Comparison of ENCODE assay signal across 8 cellular contexts in genomic region chr16:30874821-30875717, GRCh38. TPM values are rescaled to one million over a fixed set of nuclear protein-coding genes. Genes with fewer than 3 reads are reported as not detected.
A peak's percentile ranks its signal among the peaks of the same experiment; 100 is the strongest.
DNase-seq lines count a peak whose midpoint lies in the region; TF ChIP-seq lines count a peak whose summit lies in the region.

No MANE protein-coding gene starts in this region.

- H3K4me3 ChIP-seq in LNCaP clone FGC (ENCODE audit: low read depth, low read length) (peak overlapping the region; percentile 86), foreskin fibroblast (ENCODE audit: low read depth in 1 of 2, low read length in 2 of 2) (peak overlapping the region; percentile 87 to 89), stomach (peak overlapping the region; percentile 81 to 95 (median 92))

- DNase-seq in ELF-1 (ENCODE audit: low read depth, low spot score), result peak; percentile 95
- DNase-seq in GOT3 (lab: John Stamatoyannopoulos, UW), result peak; percentile 55
- peak; percentile 64 for DNase-seq in LNCaP clone FGC (ENCODE audit: low read depth)
- peak; percentile 89 for DNase-seq in activated gamma-delta T cell treated with Interleukin-2 at 50 U/mL for 16 hours
- DNase-seq in foreskin fibroblast, result peak; percentile 90 to 97
- DNase-seq in neural crest cell (ENCODE audit: low read depth, low spot score), result peak; percentile 88
- DNase-seq in stomach, result peak; percentile 93

- TF ChIP-seq CTCF in LNCaP clone FGC (IDR thresholded peaks at IDR 0.05; ENCODE audit: control insufficient read depth, extremely low read depth, insufficient read depth), result 0 out of 2 replicates have a peak, but pooled peaks have one; percentile 9
- TF ChIP-seq CTCF in foreskin fibroblast (IDR thresholded peaks at IDR 0.05; ENCODE audit: low read depth, low read length), result no peak
- no peak for TF ChIP-seq CTCF in neural crest cell (conservative IDR thresholded peaks at IDR 0.05)
- no peak for TF ChIP-seq CTCF in stomach (IDR thresholded peaks at IDR 0.05)

- no peaks in the 10 kb centered on the region for H3K27me3 ChIP-seq in stomach

- H3K27ac Mint-ChIP-seq in neural crest cell (ENCODE audit: unreplicated experiment), result peak overlapping the region; percentile 100

- no peaks in the 10 kb centered on the region for H3K27me3 Mint-ChIP-seq in neural crest cell (ENCODE audit: low read depth)

- peaks cover 8% of the 10 kb centered on the region for H3K36me3 Mint-ChIP-seq in neural crest cell (ENCODE audit: low read depth)

- H3K4me1 Mint-ChIP-seq in neural crest cell, result peaks cover 29% of the 10 kb centered on the region

- H3K9me3 ChIP-seq in stomach, result no peaks in the 10 kb centered on the region

- intact Hi-C loops in stomach (cut with DNase I; ENCODE audit: low total_unique reads), result no loop called here

- 0% methylated on average over 38 to 85 of the region's 85 CpGs for WGBS in stomach, 5 donors

- H3K27ac ChIP-seq in stomach, result peak overlapping the region; percentile 93 to 97 (median 94)

- H3K4me3 Mint-ChIP-seq in neural crest cell, result peak overlapping the region; percentile 98

- H3K4me1 ChIP-seq in stomach, result peaks cover 21 to 44% (median 34%) of the 10 kb centered on the region in 4 donors

- TF ChIP-seq EP300 in stomach (IDR thresholded peaks at IDR 0.05), result no peak

- H3K36me3 ChIP-seq in stomach, result peaks cover 0 to 26% (median 16%) of the 10 kb centered on the region in 4 donors

- peak; percentile 100 for TF ChIP-seq POLR2A in Raji (IDR thresholded peaks at IDR 0.05; ENCODE audit: insufficient read depth, low read depth, low read length)
- peak in 2 of 4 donors; percentile 45 to 68 for TF ChIP-seq POLR2A in stomach (IDR thresholded peaks at IDR 0.05)

- H3K9me3 Mint-ChIP-seq in neural crest cell, result no peaks in the 10 kb centered on the region

RNA-seq across cellular contexts. Expression of gene BCL7C, which starts 18.8 kb away (rescaled TPM):
- 35.9 and 38.4 TPM in 2 replicates for total RNA-seq in neural crest cell
- 10 to 100 TPM; 12.2 to 44.6 (median 21.6) TPM for total RNA-seq in stomach
- polyA plus RNA-seq in stomach, result 10 to 100 TPM; 39.5 to 58.2 (median 48.4) TPM

RNA-seq across cellular contexts. Expression of gene CTF1, which starts 21.3 kb away (rescaled TPM):
- total RNA-seq in neural crest cell (1.6 and 2.6 TPM in 2 replicates), stomach (1 to 10 TPM in 1 of 5 donors, under 1 TPM in 2, not detected in 2; 0.29 to 2.3 (median 0.55) TPM)
- 1 to 10 TPM; 2.1 to 4.5 (median 2.9) TPM for polyA plus RNA-seq in stomach

RNA-seq across cellular contexts. Expression of gene FBXL19, which starts 48.3 kb away (rescaled TPM):
- total RNA-seq in neural crest cell (78.1 and 84.7 TPM in 2 replicates), stomach (100 to 1,000 TPM in 1 of 5 donors, 10 to 100 TPM in 1, 1 to 10 TPM in 3; 6.7 to 252 (median 9.7) TPM)
- 10 to 100 TPM in 1 of 3 donors, 1 to 10 TPM in 2; 5.8 to 12.7 (median 8.2) TPM for polyA plus RNA-seq in stomach

Comparison
In these comparisons a context has a peak if more than half of its experiments do, and no peak if none do; other contexts are left out.
1. Peak in every context shown above with its lines: DNase-seq, H3K4me3 ChIP-seq and H3K27ac ChIP-seq.